In genomic region chr16:22328081-22328725, GRCh38 we compare ENCODE assay signal across 22 cellular contexts.
"Had no signal": no experiment of that assay in that cellular context is flagged by ENCODE, and none has a peak within 500 bp of the region (broad histone marks: within the 10 kb centered on the region; RNA-seq: fewer than 3 reads in every experiment).

No MANE protein-coding gene starts in this region.

- H3K4me3 Mint-ChIP-seq: activated B cell treated with CpG ODN at 0.5 μM for 24 hours, brain, mesothelial cell of epicardium, nephron had no signal

- H3K9me3 ChIP-seq: SK-N-SH, thoracic aorta, upper lobe of left lung had no signal

- H3K27me3 Mint-ChIP-seq: activated B cell treated with CpG ODN at 0.5 μM for 24 hours, brain had no signal

- H3K27me3 ChIP-seq: dorsolateral prefrontal cortex, upper lobe of left lung had no signal

- H3K4me2 ChIP-seq: SK-N-SH had no signal

- FAIRE-seq: colon, keratinocyte had no signal

- DNase-seq: activated B cell treated with CpG ODN at 0.5 μM for 24 hours; activated CD4-positive, alpha-beta T cell treated with anti-CD3 and anti-CD28 coated beads for 48 hours; activated naive CD4-positive, alpha-beta T cell treated with Interleukin-2 at 50 U/mL for 16 hours; caudate nucleus; dorsolateral prefrontal cortex; foreskin melanocyte; glutamatergic neuron; hypothalamus; nucleus accumbens; retina; SK-N-SH; stimulated activated CD4-positive, alpha-beta T cell treated with anti-CD3 and anti-CD28 coated beads, Interleukin-12 subunit alpha, Interleukin-12 subunit beta, amount 100 ng/mL, for 4 hours; stimulated activated CD4-positive, alpha-beta T cell treated with anti-CD3 and anti-CD28 coated beads, Interleukin-1b, Interleukin-23, amount 100 ng/mL, for 48 hours; T-helper 9 cell had no signal

- H3K4me3 ChIP-seq: dorsolateral prefrontal cortex, thoracic aorta, upper lobe of left lung had no signal

- H3K27ac ChIP-seq: epithelial cell of prostate, thoracic aorta, upper lobe of left lung had no signal

- H3K9ac ChIP-seq: SK-N-SH had no signal

- H3K27ac Mint-ChIP-seq: activated B cell treated with CpG ODN at 0.5 μM for 24 hours, brain, mesothelial cell of epicardium, nephron had no signal

- H3K9me3 Mint-ChIP-seq: activated B cell treated with CpG ODN at 0.5 μM for 24 hours, brain, mesothelial cell of epicardium, nephron had no signal

- H3K4me1 Mint-ChIP-seq: activated B cell treated with CpG ODN at 0.5 μM for 24 hours, brain, mesothelial cell of epicardium, nephron had no signal
